15 cellular contexts compared by ENCODE assay signal in genomic region chr7:34066968-34067367, GRCh38.
DNase-seq lines count a peak whose midpoint lies in the region; ATAC-seq and TF ChIP-seq lines count a peak whose summit lies in the region.
"Had no signal": no experiment of that assay in that cellular context is flagged by ENCODE, and none has a peak within 500 bp of the region (broad histone marks: within the 10 kb centered on the region; RNA-seq: fewer than 3 reads in every experiment).

No MANE protein-coding gene starts in this region.

- H3K4me1 ChIP-seq in left ventricle myocardium inferior (no peaks in the 10 kb centered on the region), SJCRH30 (no peaks in the 10 kb centered on the region), testis (no peaks in the 10 kb centered on the region)

- DNase-seq in Right ventricle myocardium superior, result no peak
- no peak for DNase-seq in left ventricle myocardium inferior
- DNase-seq in NCI-H1417 treated with DMSO at 0.1 percent for 48 hours (lab: John Stamatoyannopoulos, UW), result peak; percentile 35
- DNase-seq in SJCRH30, result peak; percentile 19 to 45
- DNase-seq in activated naive CD4-positive, alpha-beta T cell treated with anti-CD3 and anti-CD28 coated beads, Interleukin-2, amount 50 U/mL, for 72 hours (ENCODE audit: low spot score in 2 of 2), result no peak
- DNase-seq in GM20000 (ENCODE audit: low spot score), result no peak
- DNase-seq in testis, result no peak
- DNase-seq: activated CD4-positive, alpha-beta T cell treated with anti-CD3 and anti-CD28 coated beads, Interleukin-2, amount 10 ng/mL, durations not matched to agents 7 days and 5 days; amygdala; dermis blood vessel endothelial cell; EL; stimulated activated CD8-positive, alpha-beta memory T cell treated with anti-CD3 and anti-CD28 coated beads, Interleukin-4, amount 100 ng/mL, for 48 hours; trophoblast cell had no signal

- H3K27ac ChIP-seq in left ventricle myocardium inferior (replicated peaks), result no peak overlapping the region
- no peak overlapping the region for H3K27ac ChIP-seq in SJCRH30
- H3K27ac ChIP-seq in testis, result no peak overlapping the region
- H3K27ac ChIP-seq: HL-60 had no signal

- H3K27ac Mint-ChIP-seq in activated naive CD4-positive, alpha-beta T cell treated with anti-CD3 and anti-CD28 coated beads, Interleukin-2, amount 50 U/mL, for 72 hours, result no peak overlapping the region
- H3K27ac Mint-ChIP-seq: activated CD4-positive, alpha-beta T cell treated with anti-CD3 and anti-CD28 coated beads, Interleukin-2, amount 10 ng/mL, durations not matched to agents 7 days and 5 days had no signal

- WGBS in testis, 2 donors, result 87 to 90% methylated on average over 4 of the region's 4 CpGs

- no peak for TF ChIP-seq POLR2A in testis (IDR thresholded peaks at IDR 0.05)

- H3K36me3 ChIP-seq in left ventricle myocardium inferior (no peaks in the 10 kb centered on the region), SJCRH30 (no peaks in the 10 kb centered on the region), testis (ENCODE audit: low read depth, missing control alignments) (no peaks in the 10 kb centered on the region)

- no peaks in the 10 kb centered on the region for H3K27me3 ChIP-seq in left ventricle myocardium inferior (ENCODE audit: low read depth)
- H3K27me3 ChIP-seq in SJCRH30, result no peaks in the 10 kb centered on the region
- H3K27me3 ChIP-seq in testis, result no peaks in the 10 kb centered on the region

- no peaks in the 10 kb centered on the region for H3K9me3 ChIP-seq in left ventricle myocardium inferior (replicated peaks)
- no peaks in the 10 kb centered on the region for H3K9me3 ChIP-seq in SJCRH30 (replicated peaks)
- no peaks in the 10 kb centered on the region for H3K9me3 ChIP-seq in testis

- H3K36me3 Mint-ChIP-seq in activated naive CD4-positive, alpha-beta T cell treated with anti-CD3 and anti-CD28 coated beads, Interleukin-2, amount 50 U/mL, for 72 hours, result no peaks in the 10 kb centered on the region

- TF ChIP-seq CTCF in left ventricle myocardium inferior (IDR thresholded peaks at IDR 0.05; ENCODE audit: borderline replicate concordance) (no peak), GM20000 (IDR thresholded peaks at IDR 0.05; ENCODE audit: extremely low read depth, missing control alignments) (no peak), testis (IDR thresholded peaks at IDR 0.05) (no peak)

- H3K9me3 Mint-ChIP-seq in activated naive CD4-positive, alpha-beta T cell treated with anti-CD3 and anti-CD28 coated beads, Interleukin-2, amount 50 U/mL, for 72 hours, result peaks cover 0 to 3% of the 10 kb centered on the region in 2 donors
- H3K9me3 Mint-ChIP-seq: activated CD4-positive, alpha-beta T cell treated with anti-CD3 and anti-CD28 coated beads, Interleukin-2, amount 10 ng/mL, durations not matched to agents 7 days and 5 days had no signal

- intact Hi-C loops in Right ventricle myocardium superior (cut with DNase I), result no loop called here
- intact Hi-C loops in left ventricle myocardium inferior (cut with micrococcal nuclease), result no loop called here
- intact Hi-C loops in testis (cut with DNase I; ENCODE audit: low total_unique reads), result no loop called here

- H3K4me3 ChIP-seq in left ventricle myocardium inferior, result no peak overlapping the region
- H3K4me3 ChIP-seq in SJCRH30, result no peak overlapping the region
- H3K4me3 ChIP-seq in testis, result no peak overlapping the region

- ATAC-seq in Right ventricle myocardium superior (ENCODE audit: poor library complexity) (peak; percentile 20), HG03045 (IDR thresholded peaks at IDR 0.05; ENCODE audit: unreplicated experiment) (no peak)
- no peak for ATAC-seq in activated naive CD4-positive, alpha-beta T cell treated with anti-CD3 and anti-CD28 coated beads, Interleukin-2, amount 50 U/mL, for 72 hours

Comparison
In these comparisons a context has a peak if more than half of its experiments do, and no peak if none do; other contexts are left out.
1. DNase-seq: peak in NCI-H1417 treated with DMSO at 0.1 percent for 48 hours (single experiment) and SJCRH30 (2 of 2); none in Right ventricle myocardium superior (single experiment), left ventricle myocardium inferior (single experiment), activated naive CD4-positive, alpha-beta T cell treated with anti-CD3 and anti-CD28 coated beads, Interleukin-2, amount 50 U/mL, for 72 hours (0 of 2), GM20000 (single experiment) and testis (single experiment).